ENCODE assay signal across 30 cellular contexts in genomic region chr3:114861666-114862065, GRCh38.
DNase-seq lines count a peak whose midpoint lies in the region; ATAC-seq and TF ChIP-seq lines count a peak whose summit lies in the region.
"Had no signal": no experiment of that assay in that cellular context is flagged by ENCODE, and none has a peak within 500 bp of the region (broad histone marks: within the 10 kb centered on the region; RNA-seq: fewer than 3 reads in every experiment).

No MANE protein-coding gene starts in this region.

- DNase-seq in NCI-H82 (lab: John Stamatoyannopoulos, UW) (peak; percentile 24), NCI-H82 treated with DMSO at 0.1 percent for 48 hours (lab: John Stamatoyannopoulos, UW; ENCODE audit: unreplicated experiment) (no peak), DMS53 (lab: John Stamatoyannopoulos, UW) (peak; percentile 68), NCI-H524 (lab: John Stamatoyannopoulos, UW) (peak; percentile 9 to 70), right lobe of liver (no peak), sciatic nerve (ENCODE audit: low spot score) (no peak)
- DNase-seq in stimulated activated CD4-positive, alpha-beta T cell treated with anti-CD3 and anti-CD28 coated beads, Interleukin-1b, Interleukin-23, amount 100 ng/mL, for 48 hours, result no peak
- DNase-seq: 8988T; activated CD4-positive, alpha-beta T cell treated with anti-CD3 and anti-CD28 coated beads for 48 hours; activated naive CD4-positive, alpha-beta T cell treated with anti-CD3 and anti-CD28 coated beads for 36 hours; activated T-cell treated with anti-CD3 and anti-CD28 coated beads, Interleukin-2, amount 50 U/mL, for 48 hours; CD4-positive, alpha-beta memory T cell; colonic mucosa; effector CD8-positive, alpha-beta T cell; left lung; MM.1S; naive thymus-derived CD8-positive, alpha-beta T cell; NCI-H2107; NCI-H526; nucleus accumbens; psoas muscle; stomach; T-helper 9 cell; thyroid gland; WERI-Rb-1 had no signal

- intact Hi-C loops in right lobe of liver (cut with DNase I) (no loop called here), sciatic nerve (cut with DNase I) (no loop called here)

- TF ChIP-seq CTCF in right lobe of liver (IDR thresholded peaks at IDR 0.05), result no peak

- no peaks in the 10 kb centered on the region for H3K9me3 ChIP-seq in right lobe of liver
- H3K9me3 ChIP-seq: colonic mucosa, left lung, psoas muscle, stomach, thyroid gland had no signal

- ATAC-seq in right lobe of liver (peak in 3 of 4 donors; percentile 35 to 60 (median 52)), SK-N-SH treated with all-trans-retinoic acid at 6 μM for 48 hours (no peak), sciatic nerve (no peak)
- ATAC-seq: K562; left lung; naive thymus-derived CD8-positive, alpha-beta T cell had no signal

- H3K4me3 ChIP-seq in right lobe of liver, result no peak overlapping the region
- H3K4me3 ChIP-seq: colonic mucosa, K562, left lung, psoas muscle, skin epidermis, stomach, thyroid gland had no signal

- H3K4me1 ChIP-seq in right lobe of liver, result peaks cover 0 to 15% (median 7%) of the 10 kb centered on the region in 4 donors
- H3K4me1 ChIP-seq: colonic mucosa had no signal

- WGBS in right lobe of liver (ENCODE audit: insufficient coverage, low coverage, low lambda C conversion rate, missing lambda C conversion rate), result 30% methylated on average over 2 of the region's 2 CpGs

- no peak for TF ChIP-seq POLR2A in right lobe of liver (IDR thresholded peaks at IDR 0.05)

- H3K27me3 ChIP-seq in right lobe of liver, result no peaks in the 10 kb centered on the region
- H3K27me3 ChIP-seq: colonic mucosa, left lung, stomach, thyroid gland had no signal

- H3K27ac ChIP-seq in right lobe of liver, result no peak overlapping the region
- H3K27ac ChIP-seq: colonic mucosa, epithelial cell of prostate, left lung, psoas muscle, RWPE1, skin epidermis, stomach, thyroid gland, WERI-Rb-1 had no signal

- H3K36me3 ChIP-seq in right lobe of liver, result no peaks in the 10 kb centered on the region
- H3K36me3 ChIP-seq: colonic mucosa, left lung, stomach, thyroid gland, WERI-Rb-1 had no signal

TF ChIP-seq in SK-N-SH treated with all-trans-retinoic acid at 6 μM for 48 hours, 23 proteins besides CTCF, POLR2A, EP300 and RAD21:
- no peak for TF ChIP-seq ZNF8 (CRISPR knock-in tag; IDR thresholded peaks at IDR 0.05)
- TF ChIP-seq ESRRG (CRISPR knock-in tag; IDR thresholded peaks at IDR 0.05), result no peak
- no peak for TF ChIP-seq ZC3H10 (CRISPR knock-in tag; IDR thresholded peaks at IDR 0.05)
- TF ChIP-seq ZNF70 (CRISPR knock-in tag; IDR thresholded peaks at IDR 0.05), result no peak
- no peak for TF ChIP-seq OSR1 (CRISPR knock-in tag; IDR thresholded peaks at IDR 0.05)
- TF ChIP-seq TCF4 (CRISPR knock-in tag; IDR thresholded peaks at IDR 0.05; ENCODE audit: borderline replicate concordance), result no peak
- no peak for TF ChIP-seq TSHZ2 (CRISPR knock-in tag; IDR thresholded peaks at IDR 0.05)
- no peak for TF ChIP-seq POU6F1 (CRISPR knock-in tag; IDR thresholded peaks at IDR 0.05; ENCODE audit: borderline replicate concordance, low read depth)
- TF ChIP-seq CSRNP3 (CRISPR knock-in tag; IDR thresholded peaks at IDR 0.05), result no peak
- TF ChIP-seq ISL1 (CRISPR knock-in tag; IDR thresholded peaks at IDR 0.05), result no peak
- TF ChIP-seq TOX (CRISPR knock-in tag; IDR thresholded peaks at IDR 0.05; ENCODE audit: borderline replicate concordance), result no peak
- no peak for TF ChIP-seq ARNTL (CRISPR knock-in tag; IDR thresholded peaks at IDR 0.05; ENCODE audit: borderline replicate concordance, low read depth)
- TF ChIP-seq PPARA (CRISPR knock-in tag; IDR thresholded peaks at IDR 0.05; ENCODE audit: borderline replicate concordance), result no peak
- TF ChIP-seq SNAI2 (CRISPR knock-in tag; IDR thresholded peaks at IDR 0.05), result no peak
- no peak for TF ChIP-seq CREB5 (CRISPR knock-in tag; IDR thresholded peaks at IDR 0.05; ENCODE audit: low read depth)
- TF ChIP-seq PATZ1 (CRISPR knock-in tag; IDR thresholded peaks at IDR 0.05; ENCODE audit: borderline replicate concordance), result no peak
- no peak for TF ChIP-seq RARB (CRISPR knock-in tag; IDR thresholded peaks at IDR 0.05)
- TF ChIP-seq ZNF565 (CRISPR knock-in tag; conservative IDR thresholded peaks at IDR 0.05; ENCODE audit: low read depth), result no peak

Comparison
In these comparisons a context has a peak if more than half of its experiments do, and no peak if none do; other contexts are left out.
1. DNase-seq: peak in NCI-H82 (single experiment), DMS53 (single experiment) and NCI-H524 (2 of 2); none in NCI-H82 treated with DMSO at 0.1 percent for 48 hours (single experiment), right lobe of liver (0 of 3), stimulated activated CD4-positive, alpha-beta T cell treated with anti-CD3 and anti-CD28 coated beads, Interleukin-1b, Interleukin-23, amount 100 ng/mL, for 48 hours (single experiment) and sciatic nerve (single experiment).
2. ATAC-seq: peak in right lobe of liver (3 of 4); none in SK-N-SH treated with all-trans-retinoic acid at 6 μM for 48 hours (single experiment) and sciatic nerve (single experiment).